In genomic region chr11:70826541-70826943, GRCh38 we compare ENCODE assay signal across 11 cellular contexts.
DNase-seq lines count a peak whose midpoint lies in the region; ATAC-seq, FAIRE-seq and TF ChIP-seq lines count a peak whose summit lies in the region.
"Had no signal": no experiment of that assay in that cellular context is flagged by ENCODE, and none has a peak within 500 bp of the region (broad histone marks: within the 10 kb centered on the region; RNA-seq: fewer than 3 reads in every experiment).

No MANE protein-coding gene starts in this region.

- peak overlapping the region in 1 of 2 experiments; percentile 25; a peak in 1 of 4 replicates for H3K4me3 ChIP-seq in SK-N-SH (ENCODE audit: low read depth in 2 of 2, low read length in 1 of 2)
- no peak overlapping the region for H3K4me3 ChIP-seq in astrocyte (ENCODE audit: insufficient read depth, low read depth, low read length)

- H3K4me1 ChIP-seq in SK-N-SH (ENCODE audit: control insufficient read depth in 1 of 2, insufficient read depth in 2 of 2, low read depth in 1 of 2, low read length in 1 of 2) (peaks cover 0 to 20% of the 10 kb centered on the region in 2 experiments; a peak in 1 of 4 replicates), astrocyte (ENCODE audit: insufficient read depth, low read length) (no peaks in the 10 kb centered on the region)
- H3K4me1 ChIP-seq: parathyroid adenoma had no signal

- TF ChIP-seq EP300 in SK-N-SH (IDR thresholded peaks at IDR 0.05; ENCODE audit: borderline replicate concordance in 1 of 2, low read depth in 1 of 2, low read length in 1 of 2) = no peak

- H4K20me1 ChIP-seq in SK-N-SH (ENCODE audit: insufficient read depth) = no peaks in the 10 kb centered on the region
- H4K20me1 ChIP-seq in astrocyte (ENCODE audit: insufficient read depth, low read length) = no peaks in the 10 kb centered on the region

- H3K36me3 Mint-ChIP-seq in astrocyte (ENCODE audit: low read depth, unreplicated experiment) = no peaks in the 10 kb centered on the region
- H3K36me3 Mint-ChIP-seq in activated CD8-positive, alpha-beta T cell treated with anti-CD3 and anti-CD28 coated beads, Interleukin-2, amount 10 ng/mL, durations not matched to agents 7 days and 5 days (ENCODE audit: low read depth) = no peaks in the 10 kb centered on the region

- no peaks in the 10 kb centered on the region for H3K79me2 ChIP-seq in SK-N-SH (ENCODE audit: insufficient read depth)
- H3K79me2 ChIP-seq in astrocyte (ENCODE audit: insufficient read depth, low read length) = no peaks in the 10 kb centered on the region
- H3K79me2 ChIP-seq: parathyroid adenoma had no signal

- H3F3A ChIP-seq in SK-N-SH (replicated peaks; ENCODE audit: insufficient read depth) = no peaks in the 10 kb centered on the region

- POLR2A ChIA-PET in SK-N-SH (lab: Yijun Ruan, JAX) = interaction anchor here (0.7 kb wide), 1 partner anchor 9 kb away, joined by 3 read pairs; no protein-coding TSS in a partner anchor
- POLR2A ChIA-PET in activated CD8-positive, alpha-beta T cell treated with anti-CD3 and anti-CD28 coated beads, Interleukin-2, amount 10 ng/mL, durations not matched to agents 7 days and 5 days (lab: Charles Lee) = no interaction called here

- DNase-seq in SK-N-SH (peak; percentile 83), astrocyte (ENCODE audit: low read depth) (no peak), inferior parietal cortex (ENCODE audit: extremely low spot score) (peak; percentile 46), CD1c-positive myeloid dendritic cell (ENCODE audit: extremely low spot score) (no peak)
- no peak for DNase-seq in activated CD8-positive, alpha-beta T cell treated with anti-CD3 and anti-CD28 coated beads, Interleukin-2, amount 10 ng/mL, durations not matched to agents 7 days and 5 days
- DNase-seq: stimulated activated naive B cell treated with anti-CD40 and anti-IgM and Interleukin-4, amounts not matched to agents 10 μg/mL and 1 μg/mL and 100 μg/mL, for 72 hours had no signal

- no peak overlapping the region for H3K27ac ChIP-seq in SK-N-SH (ENCODE audit: low read depth in 2 of 2, low read length in 1 of 2)
- H3K27ac ChIP-seq in astrocyte (ENCODE audit: low read depth, low read length) = no peak overlapping the region
- H3K27ac ChIP-seq in temporal lobe (ENCODE audit: low read depth, low read length) = peak overlapping the region; percentile 18
- H3K27ac ChIP-seq: epithelial cell of prostate, parathyroid adenoma had no signal

- no peaks in the 10 kb centered on the region for H3K27me3 ChIP-seq in SK-N-SH (ENCODE audit: insufficient read depth)
- H3K27me3 ChIP-seq in astrocyte (ENCODE audit: insufficient read depth, low read length) = peaks cover 34% of the 10 kb centered on the region

- peaks cover 55% of the 10 kb centered on the region for H3K27me3 Mint-ChIP-seq in astrocyte (ENCODE audit: low read depth, unreplicated experiment)
- peaks cover 16% of the 10 kb centered on the region for H3K27me3 Mint-ChIP-seq in activated CD8-positive, alpha-beta T cell treated with anti-CD3 and anti-CD28 coated beads, Interleukin-2, amount 10 ng/mL, durations not matched to agents 7 days and 5 days (ENCODE audit: low read depth)

- H3K27ac Mint-ChIP-seq in astrocyte (ENCODE audit: unreplicated experiment) = no peak overlapping the region
- H3K27ac Mint-ChIP-seq in activated CD8-positive, alpha-beta T cell treated with anti-CD3 and anti-CD28 coated beads, Interleukin-2, amount 10 ng/mL, durations not matched to agents 7 days and 5 days = no peak overlapping the region
- H3K27ac Mint-ChIP-seq: stimulated activated naive B cell treated with anti-CD40 and anti-IgM and Interleukin-4, amounts not matched to agents 10 μg/mL and 1 μg/mL and 100 μg/mL, for 72 hours had no signal

- H3K9me3 ChIP-seq in SK-N-SH (no peaks in the 10 kb centered on the region), astrocyte (ENCODE audit: insufficient read depth, low read depth, low read length) (no peaks in the 10 kb centered on the region)

- 16% methylated on average over 22 of the region's 28 CpGs for WGBS in SK-N-SH (ENCODE audit: low lambda C conversion rate)

- H3K9ac ChIP-seq in SK-N-SH = no peak overlapping the region
- no peak overlapping the region for H3K9ac ChIP-seq in astrocyte (ENCODE audit: low read length)
- H3K9ac ChIP-seq: parathyroid adenoma had no signal

- no peak for TF ChIP-seq RAD21 in SK-N-SH (IDR thresholded peaks at IDR 0.05; ENCODE audit: low read length)

- H3K36me3 ChIP-seq in SK-N-SH (replicated peaks in 1 of 2; ENCODE audit: control insufficient read depth in 1 of 2, insufficient read depth in 2 of 2, low read length in 1 of 2) (no peaks in the 10 kb centered on the region), astrocyte (ENCODE audit: insufficient read depth, low read length) (no peaks in the 10 kb centered on the region)

- H2AFZ ChIP-seq in SK-N-SH (ENCODE audit: low read depth) (no peak overlapping the region), astrocyte (ENCODE audit: low read depth, low read length) (peak overlapping the region; percentile 26)
- H2AFZ ChIP-seq: parathyroid adenoma had no signal

- no peaks in the 10 kb centered on the region for H3K9me2 ChIP-seq in SK-N-SH

- no peak for ATAC-seq in SK-N-SH treated with all-trans-retinoic acid at 6 μM for 48 hours
- ATAC-seq in HG03521 (IDR thresholded peaks at IDR 0.05; ENCODE audit: unreplicated experiment) = no peak
- ATAC-seq in activated CD8-positive, alpha-beta T cell treated with anti-CD3 and anti-CD28 coated beads, Interleukin-2, amount 10 ng/mL, durations not matched to agents 7 days and 5 days = no peak

- no peak for FAIRE-seq in astrocyte (lab: Jason Lieb, UNC)

- H3K4me3 Mint-ChIP-seq in astrocyte (ENCODE audit: unreplicated experiment) = no peak overlapping the region
- H3K4me3 Mint-ChIP-seq in activated CD8-positive, alpha-beta T cell treated with anti-CD3 and anti-CD28 coated beads, Interleukin-2, amount 10 ng/mL, durations not matched to agents 7 days and 5 days = no peak overlapping the region
- H3K4me3 Mint-ChIP-seq: stimulated activated naive B cell treated with anti-CD40 and anti-IgM and Interleukin-4, amounts not matched to agents 10 μg/mL and 1 μg/mL and 100 μg/mL, for 72 hours had no signal

- H3K4me1 Mint-ChIP-seq in astrocyte (ENCODE audit: low read depth, unreplicated experiment) = no peaks in the 10 kb centered on the region
- H3K4me1 Mint-ChIP-seq in activated CD8-positive, alpha-beta T cell treated with anti-CD3 and anti-CD28 coated beads, Interleukin-2, amount 10 ng/mL, durations not matched to agents 7 days and 5 days (ENCODE audit: low read depth) = no peaks in the 10 kb centered on the region

- H3K4me2 ChIP-seq in SK-N-SH (no peak overlapping the region), astrocyte (ENCODE audit: low read length) (no peak overlapping the region)

- no peaks in the 10 kb centered on the region for H3K9me3 Mint-ChIP-seq in astrocyte (ENCODE audit: unreplicated experiment)
- H3K9me3 Mint-ChIP-seq in activated CD8-positive, alpha-beta T cell treated with anti-CD3 and anti-CD28 coated beads, Interleukin-2, amount 10 ng/mL, durations not matched to agents 7 days and 5 days (ENCODE audit: insufficient read depth) = no peaks in the 10 kb centered on the region

- no peak for TF ChIP-seq CTCF in SK-N-SH (IDR thresholded peaks at IDR 0.05)
- TF ChIP-seq CTCF in astrocyte (IDR thresholded peaks at IDR 0.05; ENCODE audit: insufficient read depth, low read depth, low read length) = no peak

- CTCF ChIA-PET in SK-N-SH (lab: Yijun Ruan, JAX) = interaction anchor here (1.0 to 5.3 kb wide), 4 partner anchors 8 to 261 kb away, joined by 3 to 38 read pairs (median 4); no protein-coding TSS in a partner anchor
- CTCF ChIA-PET in activated CD8-positive, alpha-beta T cell treated with anti-CD3 and anti-CD28 coated beads, Interleukin-2, amount 10 ng/mL, durations not matched to agents 7 days and 5 days (lab: Charles Lee) = interaction anchor here (1.0 to 1.8 kb wide), 2 partner anchors 9 to 11 kb away, joined by 4 to 5 read pairs; no protein-coding TSS in a partner anchor

TF ChIP-seq in SK-N-SH, 30 proteins besides CTCF, POLR2A, EP300 and RAD21 (continues in another document):
- no peak for TF ChIP-seq ZBTB33 (IDR thresholded peaks at IDR 0.05; ENCODE audit: borderline replicate concordance, low read depth)
- no peak for TF ChIP-seq CHD2 (IDR thresholded peaks at IDR 0.05; ENCODE audit: low read length, partially characterized antibody)
- TF ChIP-seq FOSL2 (IDR thresholded peaks at IDR 0.05; ENCODE audit: borderline replicate concordance, low read depth) = no peak
- no peak for TF ChIP-seq TCF12 (IDR thresholded peaks at IDR 0.05)

TF ChIP-seq in SK-N-SH treated with all-trans-retinoic acid at 6 μM for 48 hours, 23 proteins besides CTCF, POLR2A, EP300 and RAD21 (continues in another document):
- no peak for TF ChIP-seq SNAI2 (CRISPR knock-in tag; IDR thresholded peaks at IDR 0.05)
- no peak for TF ChIP-seq TOX (CRISPR knock-in tag; IDR thresholded peaks at IDR 0.05; ENCODE audit: borderline replicate concordance)
- no peak for TF ChIP-seq ZC3H10 (CRISPR knock-in tag; IDR thresholded peaks at IDR 0.05)
- TF ChIP-seq, protein P1, sequence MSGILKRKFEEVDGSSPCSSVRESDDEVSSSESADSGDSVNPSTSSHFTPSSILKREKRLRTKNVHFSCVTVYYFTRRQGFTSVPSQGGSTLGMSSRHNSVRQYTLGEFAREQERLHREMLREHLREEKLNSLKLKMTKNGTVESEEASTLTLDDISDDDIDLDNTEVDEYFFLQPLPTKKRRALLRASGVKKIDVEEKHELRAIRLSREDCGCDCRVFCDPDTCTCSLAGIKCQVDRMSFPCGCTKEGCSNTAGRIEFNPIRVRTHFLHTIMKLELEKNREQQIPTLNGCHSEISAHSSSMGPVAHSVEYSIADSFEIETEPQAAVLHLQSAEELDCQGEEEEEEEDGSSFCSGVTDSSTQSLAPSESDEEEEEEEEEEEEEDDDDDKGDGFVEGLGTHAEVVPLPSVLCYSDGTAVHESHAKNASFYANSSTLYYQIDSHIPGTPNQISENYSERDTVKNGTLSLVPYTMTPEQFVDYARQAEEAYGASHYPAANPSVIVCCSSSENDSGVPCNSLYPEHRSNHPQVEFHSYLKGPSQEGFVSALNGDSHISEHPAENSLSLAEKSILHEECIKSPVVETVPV (CRISPR knock-in tag; IDR thresholded peaks at IDR 0.05) = no peak
- no peak for TF ChIP-seq ARNTL (CRISPR knock-in tag; IDR thresholded peaks at IDR 0.05; ENCODE audit: borderline replicate concordance, low read depth)
- TF ChIP-seq ZNF8 (CRISPR knock-in tag; IDR thresholded peaks at IDR 0.05) = no peak
- TF ChIP-seq ZNF565 (CRISPR knock-in tag; conservative IDR thresholded peaks at IDR 0.05; ENCODE audit: low read depth) = no peak

Comparison
In these comparisons a context has a peak if more than half of its experiments do, and no peak if none do; other contexts are left out.
1. DNase-seq: peak in SK-N-SH (single experiment) and inferior parietal cortex (single experiment); none in astrocyte (single experiment), CD1c-positive myeloid dendritic cell (single experiment) and activated CD8-positive, alpha-beta T cell treated with anti-CD3 and anti-CD28 coated beads, Interleukin-2, amount 10 ng/mL, durations not matched to agents 7 days and 5 days (single experiment).